In the genomic region with DNA sequence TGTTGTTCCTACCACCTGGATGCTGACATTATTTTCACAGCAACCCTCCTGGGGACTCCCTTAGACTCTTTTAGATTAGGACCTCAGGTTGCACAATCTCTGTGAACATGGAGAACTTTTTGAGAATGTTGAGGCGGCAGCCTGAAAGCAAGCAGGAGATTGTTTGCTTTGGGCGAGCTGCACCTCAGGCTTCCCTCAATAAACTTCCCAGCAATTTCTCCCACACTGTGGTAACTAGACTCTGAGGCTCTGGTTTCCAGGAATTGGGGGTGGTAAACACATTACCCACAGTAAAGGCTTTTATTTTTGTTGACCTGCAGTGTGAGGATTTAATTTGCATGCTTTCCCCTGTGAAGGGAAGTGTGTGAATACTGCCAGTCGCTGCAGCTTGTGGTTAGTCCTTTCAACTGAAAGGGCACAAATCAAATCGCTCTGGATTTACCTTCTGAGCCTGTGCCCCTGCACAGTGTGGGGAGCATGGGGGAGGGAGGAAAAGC, we compare ENCODE assay signal across 14 cellular contexts. TPM values are rescaled to one million over a fixed set of nuclear protein-coding genes. Genes with fewer than 3 reads are reported as not detected.
DNase-seq lines count a peak whose midpoint lies in the region; ATAC-seq and TF ChIP-seq lines count a peak whose summit lies in the region.
"Had no signal": no experiment of that assay in that cellular context is flagged by ENCODE, and none has a peak within 500 bp of the region (broad histone marks: within the 10 kb centered on the region; RNA-seq: fewer than 3 reads in every experiment).

No MANE protein-coding gene starts in this region.

- 0 out of 2 replicates have a peak, but pooled peaks cover 3% of the 10 kb centered on the region for H3F3A ChIP-seq in DOHH2 (ENCODE audit: control insufficient read depth, insufficient read depth)

- ATAC-seq in HG03571 (IDR thresholded peaks at IDR 0.05; ENCODE audit: unreplicated experiment): no peak
- ATAC-seq: activated CD4-positive, alpha-beta T cell treated with anti-CD3 and anti-CD28 coated beads for 36 hours had no signal

- H3K9me3 ChIP-seq in DOHH2 (ENCODE audit: control insufficient read depth, insufficient read depth, low read length): no peaks in the 10 kb centered on the region

- H3K4me3 ChIP-seq in DOHH2 (ENCODE audit: low read length): peak overlapping the region; percentile 4; the same call in 1 of the 2 replicates

- in situ Hi-C loops in KBM-7 (cut with MboI; ENCODE audit: low pct_unique_long_range_greater_than_20kb, low sequenced_read_pairs) (no loop called here), ACHN (cut with HindIII; ENCODE audit: low pct_ligation_motif_present, low pct_unique_long_range_greater_than_20kb, low sequenced_read_pairs) (no loop called here)

- H4K20me1 ChIP-seq in DOHH2 (ENCODE audit: control insufficient read depth, insufficient read depth, low read depth, low read length): no peaks in the 10 kb centered on the region

- H3K27me3 ChIP-seq in DOHH2 (ENCODE audit: control insufficient read depth, low read length): peaks cover 5% of the 10 kb centered on the region; the same call in 1 of the 2 replicates

- TF ChIP-seq CTCF in DOHH2 (IDR thresholded peaks at IDR 0.05; ENCODE audit: low read depth, low read length, poor library complexity, severe bottlenecking): no peak

- no peak overlapping the region for H3K27ac ChIP-seq in DOHH2 (ENCODE audit: low read depth, low read length)
- H3K27ac ChIP-seq: epithelial cell of prostate had no signal

- H3K36me3 ChIP-seq in DOHH2 (ENCODE audit: control insufficient read depth, low read length): no peaks in the 10 kb centered on the region

- H3K9me2 ChIP-seq in DOHH2 (replicated peaks; ENCODE audit: control insufficient read depth, low read length): no peaks in the 10 kb centered on the region

- peak overlapping the region; percentile 47 for H3K4me2 ChIP-seq in DOHH2 (ENCODE audit: low read length)

- peaks cover 15% of the 10 kb centered on the region for H3K4me1 ChIP-seq in DOHH2 (ENCODE audit: control insufficient read depth, low read length)

- DNase-seq in KBM-7 (peak; percentile 41), astrocyte of the hippocampus (ENCODE audit: low read depth, low spot score) (peak; percentile 90), myocyte (ENCODE audit: low read depth) (peak; percentile 7), ACHN (no peak), NCI-H446 treated with DMSO at 0.1 percent for 48 hours (lab: John Stamatoyannopoulos, UW) (no peak)
- no peak for DNase-seq in stimulated activated CD4-positive, alpha-beta T cell treated with anti-CD3 and anti-CD28 coated beads, Interleukin-4, amount 100 ng/mL, for 4 hours
- DNase-seq: activated CD4-positive, alpha-beta T cell treated with anti-CD3 and anti-CD28 coated beads for 36 hours; activated naive CD8-positive, alpha-beta T cell treated with anti-CD3 and anti-CD28 coated beads, Interleukin-2, amount 10 ng/mL, durations not matched to agents 7 days and 5 days; NCI-H1417 treated with DMSO at 0.1 percent for 48 hours; posterior cingulate gyrus; SIG-M5 had no signal

- H3K79me2 ChIP-seq in DOHH2 (ENCODE audit: control insufficient read depth, low read length): no peaks in the 10 kb centered on the region

RNA-seq across cellular contexts. Expression of gene SIAH2, which starts 35.2 kb away (rescaled TPM):
- 25.4 and 46.4 TPM in 2 replicates for total RNA-seq in myocyte
- 25.5 TPM for polyA plus RNA-seq in myocyte (2012)

Comparison
In these comparisons a context has a peak if more than half of its experiments do, and no peak if none do; other contexts are left out.
1. DNase-seq: peak in KBM-7 (single experiment), astrocyte of the hippocampus (single experiment) and myocyte (single experiment); none in ACHN (single experiment), stimulated activated CD4-positive, alpha-beta T cell treated with anti-CD3 and anti-CD28 coated beads, Interleukin-4, amount 100 ng/mL, for 4 hours (0 of 2) and NCI-H446 treated with DMSO at 0.1 percent for 48 hours (single experiment).